ENCODE assay signal across 7 cellular contexts in the genomic region with DNA sequence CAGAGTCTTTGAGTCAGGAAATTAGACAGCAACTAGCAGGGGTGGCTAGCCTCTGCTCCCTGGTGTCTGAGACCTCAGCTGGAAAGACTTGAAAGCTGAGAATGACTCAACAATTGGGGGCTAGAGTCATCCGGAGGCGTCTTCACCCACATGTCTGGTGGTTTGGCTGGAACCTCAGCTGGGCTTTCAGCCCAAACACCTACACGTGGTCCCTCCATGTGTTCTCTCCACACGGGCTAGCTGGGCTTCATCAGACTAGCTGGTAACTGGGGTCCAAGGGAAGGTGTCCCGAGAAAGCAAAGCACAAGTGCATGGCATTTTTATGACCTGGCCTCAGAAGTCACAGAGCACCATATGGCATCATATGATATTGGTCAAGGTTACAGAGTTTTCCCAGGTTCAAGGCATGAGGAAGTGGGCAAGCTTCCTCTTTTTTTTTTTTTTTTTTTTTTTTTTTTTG. TPM values are rescaled to one million over a fixed set of nuclear protein-coding genes. Genes with fewer than 3 reads are reported as not detected.
DNase-seq lines count a peak whose midpoint lies in the region; ATAC-seq and TF ChIP-seq lines count a peak whose summit lies in the region.

No MANE protein-coding gene starts in this region.

- intact Hi-C loops in PC-3 (cut with micrococcal nuclease), result no loop called here
- intact Hi-C loops in CD4-positive, alpha-beta T cell (cut with DNase I, micrococcal nuclease), result no loop called here

- no peak for TF ChIP-seq EP300 in suprapubic skin (IDR thresholded peaks at IDR 0.05)

- peak; percentile 92 for ATAC-seq in GM18870 (IDR thresholded peaks at IDR 0.05; ENCODE audit: unreplicated experiment)
- peak; percentile 98 for ATAC-seq in HG02870 (IDR thresholded peaks at IDR 0.05; ENCODE audit: unreplicated experiment)
- ATAC-seq in PC-3, result no peak
- ATAC-seq in CD4-positive, alpha-beta T cell (ENCODE audit: poor library complexity), result no peak

- no peak overlapping the region for H3K27ac Mint-ChIP-seq in CD4-positive, alpha-beta T cell

- CTCF ChIA-PET in PC-3 (lab: Charles Lee), result interaction anchor here (0.7 kb wide), 1 partner anchor 185 kb away, joined by 3 read pairs; no protein-coding TSS in a partner anchor
- CTCF ChIA-PET in CD4-positive, alpha-beta T cell (lab: Charles Lee), result no interaction called here

- H3K27me3 Mint-ChIP-seq in CD4-positive, alpha-beta T cell, result no peaks in the 10 kb centered on the region

- no peaks in the 10 kb centered on the region for H3K4me1 Mint-ChIP-seq in CD4-positive, alpha-beta T cell (ENCODE audit: low read depth)

- no peak for TF ChIP-seq POLR2A in suprapubic skin (IDR thresholded peaks at IDR 0.05)

- H3F3A ChIP-seq in PC-3 (ENCODE audit: low read length, unreplicated experiment), result no peaks in the 10 kb centered on the region

- H3K4me3 ChIP-seq in PC-3 (ENCODE audit: low read length), result no peak overlapping the region
- no peak overlapping the region for H3K4me3 ChIP-seq in brain microvascular endothelial cell (ENCODE audit: low read depth, low read length)
- H3K4me3 ChIP-seq in suprapubic skin, result no peak overlapping the region

- BruUV-seq in PC-3 (replicated peaks; lab: Mats Ljungman, UMichigan), result no TSS peak

- H3K36me3 ChIP-seq in PC-3 (ENCODE audit: low read depth, low read length) (no peaks in the 10 kb centered on the region; the same call in 1 of the 2 replicates), brain microvascular endothelial cell (replicated peaks) (no peaks in the 10 kb centered on the region), suprapubic skin (no peaks in the 10 kb centered on the region)

- no peaks in the 10 kb centered on the region for H4K20me1 ChIP-seq in PC-3 (ENCODE audit: low read length)

- H3K4me2 ChIP-seq in PC-3 (ENCODE audit: low read length), result no peak overlapping the region

- H3K79me2 ChIP-seq in PC-3 (ENCODE audit: low read length), result no peaks in the 10 kb centered on the region

- POLR2A ChIA-PET in PC-3 (lab: Charles Lee; ENCODE audit: unreplicated experiment), result no interaction called here
- POLR2A ChIA-PET in CD4-positive, alpha-beta T cell (lab: Charles Lee), result no interaction called here

- H3K9me3 ChIP-seq in PC-3 (ENCODE audit: low read length), result 0 out of 2 replicates have a peak, but pooled peaks cover 3% of the 10 kb centered on the region
- peaks cover 7% of the 10 kb centered on the region for H3K9me3 ChIP-seq in suprapubic skin
- peaks cover 11% of the 10 kb centered on the region for H3K9me3 ChIP-seq in CD4-positive, alpha-beta T cell (ENCODE audit: control insufficient read depth, low read length)

- no peak for TF ChIP-seq CTCF in PC-3 (conservative IDR thresholded peaks at IDR 0.05; ENCODE audit: low read depth, low read length)
- TF ChIP-seq CTCF in brain microvascular endothelial cell (IDR thresholded peaks at IDR 0.05; ENCODE audit: low read depth, low read length, missing control alignments), result no peak
- TF ChIP-seq CTCF in suprapubic skin (IDR thresholded peaks at IDR 0.05), result no peak
- no peak for TF ChIP-seq CTCF in CD4-positive, alpha-beta T cell (IDR thresholded peaks at IDR 0.05)

- in situ Hi-C loops in brain microvascular endothelial cell (cut with HindIII; ENCODE audit: low pct_ligation_motif_present, low sequenced_read_pairs), result no loop called here

- WGBS in suprapubic skin, result 36% methylated on average over 5 of the region's 5 CpGs

- H3K4me1 ChIP-seq in PC-3 (ENCODE audit: insufficient read depth, low read length) (no peaks in the 10 kb centered on the region), suprapubic skin (no peaks in the 10 kb centered on the region)

- DNase-seq in PC-3, result peak; percentile 65
- peak; percentile 98 for DNase-seq in brain microvascular endothelial cell
- DNase-seq in stimulated activated CD4-positive, alpha-beta T cell treated with anti-CD3 and anti-CD28 coated beads, Interleukin-2, amount 100 ng/mL, for 48 hours, result peak; percentile 40 to 52
- no peak for DNase-seq in suprapubic skin (ENCODE audit: low spot score in 2 of 2)
- no peak for DNase-seq in CD4-positive, alpha-beta T cell

- H3K27me3 ChIP-seq in PC-3 (ENCODE audit: low read length) (no peaks in the 10 kb centered on the region), brain microvascular endothelial cell (replicated peaks) (no peaks in the 10 kb centered on the region), suprapubic skin (no peaks in the 10 kb centered on the region)
- H3K27me3 ChIP-seq in CD4-positive, alpha-beta T cell (ENCODE audit: control insufficient read depth, insufficient read depth, low read length), result no peaks in the 10 kb centered on the region

- no peak overlapping the region for H3K4me3 Mint-ChIP-seq in CD4-positive, alpha-beta T cell

- H3K36me3 Mint-ChIP-seq in CD4-positive, alpha-beta T cell (ENCODE audit: low read depth), result peaks cover 6% of the 10 kb centered on the region

- no peak overlapping the region for H2AFZ ChIP-seq in PC-3 (ENCODE audit: low read length)

- H3K27ac ChIP-seq in PC-3 (ENCODE audit: low read length) (peak overlapping the region; percentile 58), brain microvascular endothelial cell (peak overlapping the region; percentile 94), suprapubic skin (no peak overlapping the region)
- H3K27ac ChIP-seq in CD4-positive, alpha-beta T cell (ENCODE audit: low read depth, low read length), result no peak overlapping the region

- peaks cover 6% of the 10 kb centered on the region for H3K9me3 Mint-ChIP-seq in CD4-positive, alpha-beta T cell

- no peaks in the 10 kb centered on the region for H3K9me2 ChIP-seq in PC-3 (replicated peaks; ENCODE audit: low read length)

- no peak overlapping the region for H3K9ac ChIP-seq in PC-3 (ENCODE audit: low read length)

RNA-seq across cellular contexts. Expression of gene ABHD2, which starts 19.9 kb away (rescaled TPM):
- total RNA-seq in PC-3 (2014; rRNA removed) (31.4 and 34.0 TPM in 2 replicates), suprapubic skin (10 to 100 TPM; 38.0 to 78.0 (median 63.2) TPM)
- total RNA-seq in CD4-positive, alpha-beta T cell, result 10 to 100 TPM; 36.0 to 39.2 TPM

Comparison
In these comparisons a context has a peak if more than half of its experiments do, and no peak if none do; other contexts are left out.
1. ATAC-seq: peak in GM18870 (single experiment) and HG02870 (single experiment); none in PC-3 (single experiment) and CD4-positive, alpha-beta T cell (single experiment).
2. DNase-seq: peak in PC-3 (single experiment), brain microvascular endothelial cell (single experiment) and stimulated activated CD4-positive, alpha-beta T cell treated with anti-CD3 and anti-CD28 coated beads, Interleukin-2, amount 100 ng/mL, for 48 hours (2 of 2); none in suprapubic skin (0 of 2) and CD4-positive, alpha-beta T cell (0 of 10).
3. H3K27ac ChIP-seq: peak in PC-3 (single experiment) and brain microvascular endothelial cell (single experiment); none in suprapubic skin (single experiment) and CD4-positive, alpha-beta T cell (single experiment).